ENCODE assay signal across 5 cellular contexts in genomic region chr7:64015496-64015895, GRCh38. TPM values are rescaled to one million over a fixed set of nuclear protein-coding genes. Genes with fewer than 3 reads are reported as not detected.
"Had no signal": no experiment of that assay in that cellular context is flagged by ENCODE, and none has a peak within 500 bp of the region (broad histone marks: within the 10 kb centered on the region; RNA-seq: fewer than 3 reads in every experiment).

No MANE protein-coding gene starts in this region.

RNA-seq across cellular contexts. Expression of gene ZNF722, which starts 16.8 kb away (rescaled TPM):
- total RNA-seq: HepG2, HT-29, HT1080, IMR-90 had no signal
- polyA plus RNA-seq: HepG2, IgD-negative memory B cell, IMR-90 had no signal

RNA-seq across cellular contexts. Expression of gene ZNF727, which starts 29.7 kb away (rescaled TPM):
- total RNA-seq: HepG2, HT-29, HT1080, IMR-90 had no signal
- polyA plus RNA-seq: HepG2, IgD-negative memory B cell, IMR-90 had no signal
